In the genomic region with DNA sequence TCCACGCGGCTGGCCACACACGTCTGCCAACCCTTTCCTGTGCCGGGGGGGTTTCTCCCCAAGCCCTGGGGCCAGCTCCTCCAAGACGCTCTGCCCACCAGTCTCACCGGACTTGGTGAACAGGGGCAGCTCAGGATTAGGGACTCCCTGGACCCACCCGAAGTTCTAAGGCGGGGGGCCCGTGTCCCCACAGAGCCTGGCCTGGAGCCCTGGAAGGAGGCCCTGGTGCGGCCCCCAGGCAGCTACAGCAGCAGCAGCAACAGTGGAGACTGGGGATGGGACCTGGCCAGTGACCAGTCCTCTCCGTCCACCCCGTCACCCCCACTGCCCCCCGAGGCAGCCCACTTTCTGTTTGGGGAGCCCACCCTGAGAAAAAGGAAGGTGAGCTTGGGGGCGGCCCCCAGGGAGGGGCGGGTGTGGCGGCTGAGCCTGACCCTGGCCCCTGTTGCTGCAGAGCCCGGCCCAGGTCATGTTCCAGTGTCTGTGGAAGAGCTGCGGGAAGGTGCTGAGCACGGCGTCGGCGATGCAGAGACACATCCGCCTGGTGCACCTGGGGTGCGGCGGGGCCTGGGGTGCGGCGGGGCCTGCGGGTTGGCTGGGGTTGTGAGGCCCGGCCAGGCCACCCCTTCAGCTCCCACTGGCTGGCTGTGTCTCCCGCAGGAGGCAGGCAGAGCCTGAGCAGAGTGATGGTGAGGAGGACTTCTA, we compare ENCODE assay signal across 1 cellular context.
TF ChIP-seq lines count a peak whose summit lies in the region.

No MANE protein-coding gene starts in this region.

TF ChIP-seq in HepG2, 621 proteins besides CTCF, POLR2A, EP300 and RAD21 (continued from another document and continues in another):
- TF ChIP-seq, protein P1, sequence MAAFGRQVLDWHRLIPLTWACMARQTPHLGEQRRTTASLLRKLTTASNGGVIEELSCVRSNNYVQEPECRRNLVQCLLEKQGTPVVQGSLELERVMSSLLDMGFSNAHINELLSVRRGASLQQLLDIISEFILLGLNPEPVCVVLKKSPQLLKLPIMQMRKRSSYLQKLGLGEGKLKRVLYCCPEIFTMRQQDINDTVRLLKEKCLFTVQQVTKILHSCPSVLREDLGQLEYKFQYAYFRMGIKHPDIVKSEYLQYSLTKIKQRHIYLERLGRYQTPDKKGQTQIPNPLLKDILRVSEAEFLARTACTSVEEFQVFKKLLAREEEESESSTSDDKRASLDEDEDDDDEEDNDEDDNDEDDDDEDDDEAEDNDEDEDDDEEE (CRISPR knock-in tag; IDR thresholded peaks at IDR 0.05) = no peak
- TF ChIP-seq ZFP82 (CRISPR knock-in tag; IDR thresholded peaks at IDR 0.05; ENCODE audit: borderline replicate concordance) (no peak), ATAD3A (CRISPR knock-in tag; IDR thresholded peaks at IDR 0.05) (no peak; the same call in 1 of the 2 replicates), CREM (IDR thresholded peaks at IDR 0.05) (no peak), CREM (CRISPR knock-in tag; IDR thresholded peaks at IDR 0.05) (no peak), PAXIP1 (CRISPR knock-in tag; conservative IDR thresholded peaks at IDR 0.05) (no peak), ATF7-NPFF (CRISPR knock-in tag; IDR thresholded peaks at IDR 0.05; ENCODE audit: low read depth) (no peak), ZSCAN21 (CRISPR knock-in tag; IDR thresholded peaks at IDR 0.05; ENCODE audit: borderline replicate concordance) (no peak), ARNTL (CRISPR knock-in tag; IDR thresholded peaks at IDR 0.05) (no peak), ZNF740 (CRISPR knock-in tag; IDR thresholded peaks at IDR 0.05) (no peak), ZNF333 (CRISPR knock-in tag; IDR thresholded peaks at IDR 0.05; ENCODE audit: borderline replicate concordance) (no peak), ZNF280B (CRISPR knock-in tag; IDR thresholded peaks at IDR 0.05; ENCODE audit: borderline replicate concordance) (0 out of 2 replicates have a peak, but pooled peaks have one; percentile 37), RFX5 (IDR thresholded peaks at IDR 0.05; ENCODE audit: low read depth, low read length) (no peak), CREB1 (IDR thresholded peaks at IDR 0.05) (no peak), CREB1 (CRISPR knock-in tag; IDR thresholded peaks at IDR 0.05) (no peak), NFE2L2 (IDR thresholded peaks at IDR 0.05; ENCODE audit: low read length) (no peak), HOXA3 (CRISPR knock-in tag; IDR thresholded peaks at IDR 0.05) (peak; percentile 16), ZNF24 (IDR thresholded peaks at IDR 0.05) (no peak), ZKSCAN5 (CRISPR knock-in tag; IDR thresholded peaks at IDR 0.05) (no peak), ZNF841 (CRISPR knock-in tag; IDR thresholded peaks at IDR 0.05; ENCODE audit: borderline replicate concordance) (no peak), SOX5 (CRISPR knock-in tag; IDR thresholded peaks at IDR 0.05; ENCODE audit: borderline replicate concordance) (no peak), NPAS2 (CRISPR knock-in tag; IDR thresholded peaks at IDR 0.05; ENCODE audit: borderline replicate concordance) (no peak), U2AF1 (optimal IDR thresholded peaks at IDR 0.05; ENCODE audit: low read depth, low read length) (no peak), CEBPB (IDR thresholded peaks at IDR 0.05; ENCODE audit: borderline replicate concordance, low read depth, low read length) (no peak), ZBTB25 (CRISPR knock-in tag; IDR thresholded peaks at IDR 0.05) (no peak), ZNF552 (CRISPR knock-in tag; IDR thresholded peaks at IDR 0.05; ENCODE audit: borderline replicate concordance) (no peak), ETV5 (CRISPR knock-in tag; IDR thresholded peaks at IDR 0.05; ENCODE audit: borderline replicate concordance) (no peak), ZNF17 (CRISPR knock-in tag; IDR thresholded peaks at IDR 0.05) (no peak), ZMAT3 (CRISPR knock-in tag; conservative IDR thresholded peaks at IDR 0.05) (0 out of 2 replicates have a peak, but pooled peaks have one; percentile 2), SCMH1 (CRISPR knock-in tag; IDR thresholded peaks at IDR 0.05; ENCODE audit: borderline replicate concordance) (no peak), FOXC1 (CRISPR knock-in tag; IDR thresholded peaks at IDR 0.05; ENCODE audit: borderline replicate concordance) (no peak), ZNF253 (CRISPR knock-in tag; IDR thresholded peaks at IDR 0.05; ENCODE audit: borderline replicate concordance) (no peak), ZNF263 (CRISPR knock-in tag; IDR thresholded peaks at IDR 0.05) (0 out of 2 replicates have a peak, but pooled peaks have one; percentile 28), ZNF224 (CRISPR knock-in tag; IDR thresholded peaks at IDR 0.05) (0 out of 2 replicates have a peak, but pooled peaks have one; percentile 1), FOXM1 (CRISPR knock-in tag; IDR thresholded peaks at IDR 0.05) (no peak), FOXO1 (CRISPR knock-in tag; IDR thresholded peaks at IDR 0.05) (no peak), PRDM15 (CRISPR knock-in tag; IDR thresholded peaks at IDR 0.05) (no peak), ZZZ3 (CRISPR knock-in tag; IDR thresholded peaks at IDR 0.05; ENCODE audit: borderline replicate concordance) (no peak), AGO2 (optimal IDR thresholded peaks at IDR 0.05; ENCODE audit: low read depth, low read length) (peak; percentile 73), PHF20 (CRISPR knock-in tag; IDR thresholded peaks at IDR 0.05) (no peak)
- TF ChIP-seq, protein P2, sequence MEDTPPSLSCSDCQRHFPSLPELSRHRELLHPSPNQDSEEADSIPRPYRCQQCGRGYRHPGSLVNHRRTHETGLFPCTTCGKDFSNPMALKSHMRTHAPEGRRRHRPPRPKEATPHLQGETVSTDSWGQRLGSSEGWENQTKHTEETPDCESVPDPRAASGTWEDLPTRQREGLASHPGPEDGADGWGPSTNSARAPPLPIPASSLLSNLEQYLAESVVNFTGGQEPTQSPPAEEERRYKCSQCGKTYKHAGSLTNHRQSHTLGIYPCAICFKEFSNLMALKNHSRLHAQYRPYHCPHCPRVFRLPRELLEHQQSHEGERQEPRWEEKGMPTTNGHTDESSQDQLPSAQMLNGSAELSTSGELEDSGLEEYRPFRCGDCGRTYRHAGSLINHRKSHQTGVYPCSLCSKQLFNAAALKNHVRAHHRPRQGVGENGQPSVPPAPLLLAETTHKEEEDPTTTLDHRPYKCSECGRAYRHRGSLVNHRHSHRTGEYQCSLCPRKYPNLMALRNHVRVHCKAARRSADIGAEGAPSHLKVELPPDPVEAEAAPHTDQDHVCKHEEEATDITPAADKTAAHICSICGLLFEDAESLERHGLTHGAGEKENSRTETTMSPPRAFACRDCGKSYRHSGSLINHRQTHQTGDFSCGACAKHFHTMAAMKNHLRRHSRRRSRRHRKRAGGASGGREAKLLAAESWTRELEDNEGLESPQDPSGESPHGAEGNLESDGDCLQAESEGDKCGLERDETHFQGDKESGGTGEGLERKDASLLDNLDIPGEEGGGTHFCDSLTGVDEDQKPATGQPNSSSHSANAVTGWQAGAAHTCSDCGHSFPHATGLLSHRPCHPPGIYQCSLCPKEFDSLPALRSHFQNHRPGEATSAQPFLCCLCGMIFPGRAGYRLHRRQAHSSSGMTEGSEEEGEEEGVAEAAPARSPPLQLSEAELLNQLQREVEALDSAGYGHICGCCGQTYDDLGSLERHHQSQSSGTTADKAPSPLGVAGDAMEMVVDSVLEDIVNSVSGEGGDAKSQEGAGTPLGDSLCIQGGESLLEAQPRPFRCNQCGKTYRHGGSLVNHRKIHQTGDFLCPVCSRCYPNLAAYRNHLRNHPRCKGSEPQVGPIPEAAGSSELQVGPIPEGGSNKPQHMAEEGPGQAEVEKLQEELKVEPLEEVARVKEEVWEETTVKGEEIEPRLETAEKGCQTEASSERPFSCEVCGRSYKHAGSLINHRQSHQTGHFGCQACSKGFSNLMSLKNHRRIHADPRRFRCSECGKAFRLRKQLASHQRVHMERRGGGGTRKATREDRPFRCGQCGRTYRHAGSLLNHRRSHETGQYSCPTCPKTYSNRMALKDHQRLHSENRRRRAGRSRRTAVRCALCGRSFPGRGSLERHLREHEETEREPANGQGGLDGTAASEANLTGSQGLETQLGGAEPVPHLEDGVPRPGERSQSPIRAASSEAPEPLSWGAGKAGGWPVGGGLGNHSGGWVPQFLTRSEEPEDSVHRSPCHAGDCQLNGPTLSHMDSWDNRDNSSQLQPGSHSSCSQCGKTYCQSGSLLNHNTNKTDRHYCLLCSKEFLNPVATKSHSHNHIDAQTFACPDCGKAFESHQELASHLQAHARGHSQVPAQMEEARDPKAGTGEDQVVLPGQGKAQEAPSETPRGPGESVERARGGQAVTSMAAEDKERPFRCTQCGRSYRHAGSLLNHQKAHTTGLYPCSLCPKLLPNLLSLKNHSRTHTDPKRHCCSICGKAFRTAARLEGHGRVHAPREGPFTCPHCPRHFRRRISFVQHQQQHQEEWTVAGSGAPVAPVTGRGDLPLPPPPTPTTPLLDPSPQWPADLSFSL (CRISPR knock-in tag; IDR thresholded peaks at IDR 0.05) = no peak
- TF ChIP-seq, protein P3, sequence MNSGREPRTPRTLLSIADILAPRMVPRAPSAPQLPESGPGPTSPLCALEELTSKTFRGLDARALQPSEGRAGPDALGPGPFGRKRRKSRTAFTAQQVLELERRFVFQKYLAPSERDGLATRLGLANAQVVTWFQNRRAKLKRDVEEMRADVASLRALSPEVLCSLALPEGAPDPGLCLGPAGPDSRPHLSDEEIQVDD (CRISPR knock-in tag; IDR thresholded peaks at IDR 0.05; ENCODE audit: borderline replicate concordance) = no peak
- TF ChIP-seq, protein P4, sequence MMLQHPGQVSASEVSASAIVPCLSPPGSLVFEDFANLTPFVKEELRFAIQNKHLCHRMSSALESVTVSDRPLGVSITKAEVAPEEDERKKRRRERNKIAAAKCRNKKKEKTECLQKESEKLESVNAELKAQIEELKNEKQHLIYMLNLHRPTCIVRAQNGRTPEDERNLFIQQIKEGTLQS (CRISPR knock-in tag; IDR thresholded peaks at IDR 0.05) = no peak
